Comparison of ENCODE assay signal across 25 cellular contexts in genomic region chr15:70293606-70294470, GRCh38.
"Had no signal": no experiment of that assay in that cellular context is flagged by ENCODE, and none has a peak within 500 bp of the region (broad histone marks: within the 10 kb centered on the region; RNA-seq: fewer than 3 reads in every experiment).

No MANE protein-coding gene starts in this region.

- H3K36me3 Mint-ChIP-seq: naive thymus-derived CD8-positive, alpha-beta T cell; stimulated activated effector memory CD8-positive, alpha-beta T cell treated with anti-CD3 and anti-CD28 coated beads, Interleukin-12 subunit alpha, Interleukin-12 subunit beta, amount 100 ng/mL, for 72 hours had no signal

- H3K27ac Mint-ChIP-seq: effector memory CD8-positive, alpha-beta T cell; nephron progenitor cell; stimulated activated effector memory CD8-positive, alpha-beta T cell treated with anti-CD3 and anti-CD28 coated beads, Interleukin-12 subunit alpha, Interleukin-12 subunit beta, amount 100 ng/mL, for 72 hours had no signal

- ATAC-seq: effector memory CD8-positive, alpha-beta T cell; heart right ventricle; naive thymus-derived CD8-positive, alpha-beta T cell; sciatic nerve; stimulated activated effector memory CD8-positive, alpha-beta T cell treated with anti-CD3 and anti-CD28 coated beads, Interleukin-12 subunit alpha, Interleukin-12 subunit beta, amount 100 ng/mL, for 72 hours had no signal

- H3K27me3 Mint-ChIP-seq: naive thymus-derived CD8-positive, alpha-beta T cell had no signal

- H3K27ac ChIP-seq: esophagus squamous epithelium, heart right ventricle, prostate gland, right atrium auricular region, stomach, tibial artery, upper lobe of left lung, vagina had no signal

- H3K4me3 ChIP-seq: esophagus squamous epithelium, heart right ventricle, prostate gland, right atrium auricular region, smooth muscle cell, stomach, tibial artery, upper lobe of left lung, vagina had no signal

- H3K4me2 ChIP-seq: smooth muscle cell had no signal

- DNase-seq: cortex of kidney; effector memory CD8-positive, alpha-beta T cell; erythroblast; esophagus squamous epithelium; foreskin melanocyte; glutamatergic neuron; heart right ventricle; hippocampal formation; mesenchymal stem cell; naive thymus-derived CD8-positive, alpha-beta T cell; nephron progenitor cell; nucleus accumbens; stimulated activated CD4-positive, alpha-beta T cell treated with anti-CD3 and anti-CD28 coated beads, Interleukin-12 subunit alpha, Interleukin-12 subunit beta, amount 100 ng/mL, for 4 hours; stimulated activated CD4-positive, alpha-beta T cell treated with anti-CD3 and anti-CD28 coated beads, Interleukin-1b, Interleukin-23, amount 100 ng/mL, for 48 hours; stimulated activated CD4-positive, alpha-beta T cell treated with anti-CD3 and anti-CD28 coated beads, Interleukin-4, amount 100 ng/mL, for 24 hours; stimulated activated naive CD4-positive, alpha-beta T cell treated with Interleukin-2 at 50 U/mL for 16 hours; stomach; tibial artery; upper lobe of left lung had no signal

- H3K9me3 Mint-ChIP-seq: effector memory CD8-positive, alpha-beta T cell; naive thymus-derived CD8-positive, alpha-beta T cell; nephron progenitor cell; stimulated activated effector memory CD8-positive, alpha-beta T cell treated with anti-CD3 and anti-CD28 coated beads, Interleukin-12 subunit alpha, Interleukin-12 subunit beta, amount 100 ng/mL, for 72 hours had no signal

- H3K4me3 Mint-ChIP-seq: effector memory CD8-positive, alpha-beta T cell; naive thymus-derived CD8-positive, alpha-beta T cell; nephron progenitor cell; stimulated activated effector memory CD8-positive, alpha-beta T cell treated with anti-CD3 and anti-CD28 coated beads, Interleukin-12 subunit alpha, Interleukin-12 subunit beta, amount 100 ng/mL, for 72 hours had no signal

- H3K36me3 ChIP-seq: esophagus squamous epithelium, heart right ventricle, prostate gland, right atrium auricular region, stomach, tibial artery, upper lobe of left lung, vagina had no signal

- H3K9me3 ChIP-seq: esophagus squamous epithelium, heart right ventricle, prostate gland, right atrium auricular region, stomach, tibial artery, upper lobe of left lung, vagina had no signal

- H3K27me3 ChIP-seq: heart right ventricle, right atrium auricular region, stomach, tibial artery, upper lobe of left lung, vagina had no signal

- H3K4me1 ChIP-seq: prostate gland, right atrium auricular region had no signal

- H3K4me1 Mint-ChIP-seq: stimulated activated effector memory CD8-positive, alpha-beta T cell treated with anti-CD3 and anti-CD28 coated beads, Interleukin-12 subunit alpha, Interleukin-12 subunit beta, amount 100 ng/mL, for 72 hours had no signal
